8 cellular contexts compared by ENCODE assay signal in genomic region chr9:98315551-98316060, GRCh38.
DNase-seq lines count a peak whose midpoint lies in the region; ATAC-seq and TF ChIP-seq lines count a peak whose summit lies in the region.

No MANE protein-coding gene starts in this region.

- CTCF ChIA-PET in T-cell (lab: Charles Lee) = interaction anchor here (0.6 to 0.9 kb wide), 3 partner anchors 129 to 890 kb away, joined by 4 to 5 read pairs (median 5); no protein-coding TSS in a partner anchor

- no peak overlapping the region for H3K4me3 Mint-ChIP-seq in T-cell

- ATAC-seq in HG02678 (IDR thresholded peaks at IDR 0.05; ENCODE audit: unreplicated experiment) (peak; percentile 75), T-cell (replicated peaks in 1 of 4) (peak; percentile 83 to 88 (median 85)), left ventricle myocardium superior (peak; percentile 95), HG03039 (IDR thresholded peaks at IDR 0.05; ENCODE audit: unreplicated experiment) (no peak)

- no peaks in the 10 kb centered on the region for H3K27me3 ChIP-seq in adrenal gland

- no peak overlapping the region for H3K27ac Mint-ChIP-seq in T-cell

- H3K9me3 ChIP-seq in adrenal gland (replicated peaks in 1 of 3) = no peaks in the 10 kb centered on the region

- TF ChIP-seq POLR2A in adrenal gland (IDR thresholded peaks at IDR 0.05) = no peak

- H3K27me3 Mint-ChIP-seq in T-cell = peaks cover 4 to 6% of the 10 kb centered on the region in 2 donors

- POLR2A ChIA-PET in T-cell (lab: Charles Lee) = no interaction called here

- no peaks in the 10 kb centered on the region for H3K9me3 Mint-ChIP-seq in T-cell

- H3K4me1 ChIP-seq in adrenal gland (replicated peaks in 1 of 2) = no peaks in the 10 kb centered on the region

- DNase-seq in GM03348 (ENCODE audit: low spot score) (peak; percentile 94), NCI-H1694 treated with DMSO at 0.1 percent for 48 hours (lab: John Stamatoyannopoulos, UW) (peak; percentile 83), T-cell (peak; percentile 47 to 78 (median 68)), adrenal gland (peak; percentile 69 to 91 (median 83)), left ventricle myocardium superior (peak; percentile 78), retinal pigment epithelial cell (ENCODE audit: low read depth) (no peak)

- H3K27ac ChIP-seq in adrenal gland = no peak overlapping the region

- intact Hi-C loops in adrenal gland (cut with DNase I) (loop anchor here (5.0 kb wide), 3 partner anchors 457 to 477 kb away; no protein-coding TSS in a partner anchor), left ventricle myocardium superior (cut with micrococcal nuclease) (loop anchor here (10.0 kb wide), 1 partner anchor 459 kb away; no protein-coding TSS in a partner anchor)

- H3K36me3 Mint-ChIP-seq in T-cell = no peaks in the 10 kb centered on the region

- no peaks in the 10 kb centered on the region for H3K36me3 ChIP-seq in adrenal gland (replicated peaks in 1 of 2)

- TF ChIP-seq CTCF in adrenal gland (IDR thresholded peaks at IDR 0.05) (peak; percentile 84 to 94 (median 90)), retinal pigment epithelial cell (conservative IDR thresholded peaks at IDR 0.05; ENCODE audit: low read depth, low read length) (peak; percentile 94)

- peaks cover 0 to 4% (median 0%) of the 10 kb centered on the region in 3 donors for H3K4me1 Mint-ChIP-seq in T-cell

- WGBS in adrenal gland, 4 donors = 7 to 26% (median 17%) methylated on average over 5 to 9 of the region's 9 CpGs

- H3K4me3 ChIP-seq in adrenal gland = no peak overlapping the region
- no peak overlapping the region for H3K4me3 ChIP-seq in retinal pigment epithelial cell (ENCODE audit: low read length)
